ENCODE assay signal across 1 cellular context in the genomic region with DNA sequence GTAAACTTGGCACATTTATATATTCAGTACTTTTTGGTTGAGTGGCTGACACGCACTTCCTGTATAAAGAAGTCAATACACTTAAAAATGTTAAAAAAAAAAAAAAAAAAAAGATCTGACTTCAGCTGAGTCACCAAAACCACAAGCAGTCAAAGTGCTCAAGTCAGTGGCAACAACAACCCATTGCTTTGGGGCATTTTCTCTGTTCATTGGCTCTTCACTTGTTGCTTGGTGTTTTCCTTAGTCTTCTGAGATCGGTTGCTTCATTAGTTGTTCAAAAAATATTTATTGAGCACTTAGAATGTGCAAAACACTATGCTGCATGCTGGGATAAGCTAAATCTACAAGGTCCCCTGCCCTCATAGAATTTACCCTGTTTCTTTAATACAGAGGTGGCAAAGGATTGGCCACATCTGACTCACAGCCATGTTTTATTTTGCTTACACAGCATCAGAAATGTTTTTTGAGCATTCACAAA.
A peak's percentile ranks its signal among the peaks of the same experiment; 100 is the strongest.
TF ChIP-seq lines count a peak whose summit lies in the region.

No MANE protein-coding gene starts in this region.

TF ChIP-seq in K562, 482 proteins besides CTCF, POLR2A, EP300 and RAD21 (continued from another document and continues in another):
- no peak for TF ChIP-seq HCFC1 (IDR thresholded peaks at IDR 0.05; ENCODE audit: low read depth, low read length)
- TF ChIP-seq NCOA1 (IDR thresholded peaks at IDR 0.05; ENCODE audit: low read depth) = no peak
- no peak for TF ChIP-seq ATF4 (CRISPR knock-in tag; IDR thresholded peaks at IDR 0.05)
- no peak for TF ChIP-seq ZBTB49 (CRISPR knock-in tag; IDR thresholded peaks at IDR 0.05; ENCODE audit: borderline replicate concordance)
- TF ChIP-seq U2AF2 (optimal IDR thresholded peaks at IDR 0.05; ENCODE audit: low read depth, low read length) = no peak
- no peak for TF ChIP-seq XRCC3 (IDR thresholded peaks at IDR 0.05)
- TF ChIP-seq HNRNPUL1 (IDR thresholded peaks at IDR 0.05; ENCODE audit: low read length) = no peak
- TF ChIP-seq, protein P1, sequence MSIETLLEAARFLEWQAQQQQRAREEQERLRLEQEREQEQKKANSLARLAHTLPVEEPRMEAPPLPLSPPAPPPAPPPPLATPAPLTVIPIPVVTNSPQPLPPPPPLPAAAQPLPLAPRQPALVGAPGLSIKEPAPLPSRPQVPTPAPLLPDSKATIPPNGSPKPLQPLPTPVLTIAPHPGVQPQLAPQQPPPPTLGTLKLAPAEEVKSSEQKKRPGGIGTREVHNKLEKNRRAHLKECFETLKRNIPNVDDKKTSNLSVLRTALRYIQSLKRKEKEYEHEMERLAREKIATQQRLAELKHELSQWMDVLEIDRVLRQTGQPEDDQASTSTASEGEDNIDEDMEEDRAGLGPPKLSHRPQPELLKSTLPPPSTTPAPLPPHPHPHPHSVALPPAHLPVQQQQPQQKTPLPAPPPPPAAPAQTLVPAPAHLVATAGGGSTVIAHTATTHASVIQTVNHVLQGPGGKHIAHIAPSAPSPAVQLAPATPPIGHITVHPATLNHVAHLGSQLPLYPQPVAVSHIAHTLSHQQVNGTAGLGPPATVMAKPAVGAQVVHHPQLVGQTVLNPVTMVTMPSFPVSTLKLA (conservative IDR thresholded peaks at IDR 0.05) = 0 out of 4 replicates have a peak, but pooled peaks of 1 of the 2 experiments have one; percentile 38
- TF ChIP-seq GTF2E2 (tag; IDR thresholded peaks at IDR 0.05) = no peak
- peak in 1 of 2 experiments; percentile 68; a peak in 2 of 4 replicates for TF ChIP-seq RCOR1 (IDR thresholded peaks at IDR 0.05; ENCODE audit: borderline replicate concordance in 1 of 2, low read depth in 2 of 2, low read length in 2 of 2)
- no peak for TF ChIP-seq ZNF57 (CRISPR knock-in tag; IDR thresholded peaks at IDR 0.05)
- TF ChIP-seq COPS2 (conservative IDR thresholded peaks at IDR 0.05) = no peak
- TF ChIP-seq ZNF143 (CRISPR knock-in tag; IDR thresholded peaks at IDR 0.05) = no peak
- 0 out of 2 replicates have a peak, but pooled peaks have one; percentile 39 for TF ChIP-seq PML (IDR thresholded peaks at IDR 0.05; ENCODE audit: low read length)
- no peak for TF ChIP-seq NCOA2 (IDR thresholded peaks at IDR 0.05; ENCODE audit: partially characterized antibody in 2 of 2)
- peak; percentile 73 for TF ChIP-seq GABPA (tag; conservative IDR thresholded peaks at IDR 0.05; ENCODE audit: low read depth)
- TF ChIP-seq ARHGAP35 (IDR thresholded peaks at IDR 0.05; ENCODE audit: partially characterized antibody) = no peak
- TF ChIP-seq ARID1B (IDR thresholded peaks at IDR 0.05) = peak; percentile 79
- TF ChIP-seq, protein P2, sequence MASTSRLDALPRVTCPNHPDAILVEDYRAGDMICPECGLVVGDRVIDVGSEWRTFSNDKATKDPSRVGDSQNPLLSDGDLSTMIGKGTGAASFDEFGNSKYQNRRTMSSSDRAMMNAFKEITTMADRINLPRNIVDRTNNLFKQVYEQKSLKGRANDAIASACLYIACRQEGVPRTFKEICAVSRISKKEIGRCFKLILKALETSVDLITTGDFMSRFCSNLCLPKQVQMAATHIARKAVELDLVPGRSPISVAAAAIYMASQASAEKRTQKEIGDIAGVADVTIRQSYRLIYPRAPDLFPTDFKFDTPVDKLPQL (IDR thresholded peaks at IDR 0.05; ENCODE audit: extremely low read depth, insufficient read length) = no peak
- TF ChIP-seq, protein P3, sequence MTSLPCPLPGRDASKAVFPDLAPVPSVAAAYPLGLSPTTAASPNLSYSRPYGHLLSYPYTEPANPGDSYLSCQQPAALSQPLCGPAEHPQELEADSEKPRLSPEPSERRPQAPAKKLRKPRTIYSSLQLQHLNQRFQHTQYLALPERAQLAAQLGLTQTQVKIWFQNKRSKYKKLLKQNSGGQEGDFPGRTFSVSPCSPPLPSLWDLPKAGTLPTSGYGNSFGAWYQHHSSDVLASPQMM (CRISPR knock-in tag; IDR thresholded peaks at IDR 0.05) = no peak
- TF ChIP-seq JUN (IDR thresholded peaks at IDR 0.05; ENCODE audit: borderline replicate concordance, low read depth, low read length) = peak; percentile 63
- no peak for TF ChIP-seq JUN (CRISPR knock-in tag; IDR thresholded peaks at IDR 0.05; ENCODE audit: borderline replicate concordance)
- no peak for TF ChIP-seq PHF21A (IDR thresholded peaks at IDR 0.05; ENCODE audit: borderline replicate concordance, low read depth)
- no peak for TF ChIP-seq SREBF2 (CRISPR knock-in tag; IDR thresholded peaks at IDR 0.05)
- TF ChIP-seq ARNT (IDR thresholded peaks at IDR 0.05) = 0 out of 4 replicates have a peak, but pooled peaks of 1 of the 2 experiments have one; percentile 23
- no peak for TF ChIP-seq MED1 (CRISPR knock-in tag; IDR thresholded peaks at IDR 0.05; ENCODE audit: borderline replicate concordance)
- no peak for TF ChIP-seq BRF2 (IDR thresholded peaks at IDR 0.05; ENCODE audit: borderline replicate concordance, insufficient read depth, insufficient read length)
- no peak for TF ChIP-seq HLTF (IDR thresholded peaks at IDR 0.05)
- no peak for TF ChIP-seq ZC3H4 (CRISPR knock-in tag; IDR thresholded peaks at IDR 0.05; ENCODE audit: borderline replicate concordance)
- no peak for TF ChIP-seq KLF6 (CRISPR knock-in tag; IDR thresholded peaks at IDR 0.05; ENCODE audit: borderline replicate concordance)
- no peak for TF ChIP-seq ZC3H8 (IDR thresholded peaks at IDR 0.05)
- TF ChIP-seq ZNF551 (CRISPR knock-in tag; IDR thresholded peaks at IDR 0.05) = no peak
- TF ChIP-seq ID3 (CRISPR knock-in tag; IDR thresholded peaks at IDR 0.05) = no peak
- TF ChIP-seq ID3 (tag; IDR thresholded peaks at IDR 0.05) = no peak
- TF ChIP-seq CBFB (CRISPR knock-in tag; IDR thresholded peaks at IDR 0.05) = no peak
- no peak for TF ChIP-seq POU5F1 (IDR thresholded peaks at IDR 0.05; ENCODE audit: borderline replicate concordance, low read depth, low read length, partially characterized antibody)
- TF ChIP-seq, protein P4, sequence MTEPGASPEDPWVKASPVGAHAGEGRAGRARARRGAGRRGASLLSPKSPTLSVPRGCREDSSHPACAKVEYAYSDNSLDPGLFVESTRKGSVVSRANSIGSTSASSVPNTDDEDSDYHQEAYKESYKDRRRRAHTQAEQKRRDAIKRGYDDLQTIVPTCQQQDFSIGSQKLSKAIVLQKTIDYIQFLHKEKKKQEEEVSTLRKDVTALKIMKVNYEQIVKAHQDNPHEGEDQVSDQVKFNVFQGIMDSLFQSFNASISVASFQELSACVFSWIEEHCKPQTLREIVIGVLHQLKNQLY (CRISPR knock-in tag; conservative IDR thresholded peaks at IDR 0.05) = no peak
- TF ChIP-seq ZNF224 (CRISPR knock-in tag; IDR thresholded peaks at IDR 0.05) = no peak
- TF ChIP-seq ETV6 (IDR thresholded peaks at IDR 0.05; ENCODE audit: borderline replicate concordance in 1 of 2, low read depth in 2 of 2, low read length in 1 of 2) = no peak
- no peak for TF ChIP-seq ETV6 (CRISPR knock-in tag; IDR thresholded peaks at IDR 0.05; ENCODE audit: borderline replicate concordance)
- TF ChIP-seq, protein P5, sequence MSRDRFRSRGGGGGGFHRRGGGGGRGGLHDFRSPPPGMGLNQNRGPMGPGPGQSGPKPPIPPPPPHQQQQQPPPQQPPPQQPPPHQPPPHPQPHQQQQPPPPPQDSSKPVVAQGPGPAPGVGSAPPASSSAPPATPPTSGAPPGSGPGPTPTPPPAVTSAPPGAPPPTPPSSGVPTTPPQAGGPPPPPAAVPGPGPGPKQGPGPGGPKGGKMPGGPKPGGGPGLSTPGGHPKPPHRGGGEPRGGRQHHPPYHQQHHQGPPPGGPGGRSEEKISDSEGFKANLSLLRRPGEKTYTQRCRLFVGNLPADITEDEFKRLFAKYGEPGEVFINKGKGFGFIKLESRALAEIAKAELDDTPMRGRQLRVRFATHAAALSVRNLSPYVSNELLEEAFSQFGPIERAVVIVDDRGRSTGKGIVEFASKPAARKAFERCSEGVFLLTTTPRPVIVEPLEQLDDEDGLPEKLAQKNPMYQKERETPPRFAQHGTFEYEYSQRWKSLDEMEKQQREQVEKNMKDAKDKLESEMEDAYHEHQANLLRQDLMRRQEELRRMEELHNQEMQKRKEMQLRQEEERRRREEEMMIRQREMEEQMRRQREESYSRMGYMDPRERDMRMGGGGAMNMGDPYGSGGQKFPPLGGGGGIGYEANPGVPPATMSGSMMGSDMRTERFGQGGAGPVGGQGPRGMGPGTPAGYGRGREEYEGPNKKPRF (IDR thresholded peaks at IDR 0.05; ENCODE audit: low read depth, low read length) = no peak
- no peak for TF ChIP-seq CCAR2 (IDR thresholded peaks at IDR 0.05; ENCODE audit: low read depth, low read length)
- no peak for TF ChIP-seq NEUROD1 (IDR thresholded peaks at IDR 0.05; ENCODE audit: borderline replicate concordance, low read depth, low read length, partially characterized antibody)
- TF ChIP-seq SMAD3 (CRISPR knock-in tag; conservative IDR thresholded peaks at IDR 0.05) = no peak
- no peak for TF ChIP-seq TCF3 (CRISPR knock-in tag; IDR thresholded peaks at IDR 0.05)
- no peak for TF ChIP-seq ILK (tag; IDR thresholded peaks at IDR 0.05; ENCODE audit: borderline replicate concordance, low read depth)
- peak; percentile 26; the same call in 1 of the 2 replicates for TF ChIP-seq HDAC2 (IDR thresholded peaks at IDR 0.05)
- peak; percentile 30 for TF ChIP-seq MEIS2 (IDR thresholded peaks at IDR 0.05; ENCODE audit: partially characterized antibody)
- TF ChIP-seq ZNF766 (CRISPR knock-in tag; conservative IDR thresholded peaks at IDR 0.05) = 0 out of 2 replicates have a peak, but pooled peaks have one; percentile 36
- TF ChIP-seq SREBF1 (IDR thresholded peaks at IDR 0.05; ENCODE audit: borderline replicate concordance, low read depth, low read length) = no peak
- TF ChIP-seq RAD51 (IDR thresholded peaks at IDR 0.05; ENCODE audit: borderline replicate concordance, low read depth) = no peak
- TF ChIP-seq KAT8 (IDR thresholded peaks at IDR 0.05; ENCODE audit: low read depth) = no peak
- no peak for TF ChIP-seq GABPB2 (CRISPR knock-in tag; conservative IDR thresholded peaks at IDR 0.05)
- no peak for TF ChIP-seq ZNF197 (CRISPR knock-in tag; IDR thresholded peaks at IDR 0.05; ENCODE audit: low read depth)
- peak; percentile 88 for TF ChIP-seq MAFK (IDR thresholded peaks at IDR 0.05; ENCODE audit: low read length)
- 0 out of 2 replicates have a peak, but pooled peaks have one; percentile 12 for TF ChIP-seq DDX20 (tag; IDR thresholded peaks at IDR 0.05; ENCODE audit: low read depth)
- TF ChIP-seq ZNF232 (CRISPR knock-in tag; IDR thresholded peaks at IDR 0.05) = no peak
- TF ChIP-seq IRF1 (CRISPR knock-in tag; IDR thresholded peaks at IDR 0.05; ENCODE audit: borderline replicate concordance) = no peak
- TF ChIP-seq NFRKB (IDR thresholded peaks at IDR 0.05; ENCODE audit: low read depth) = no peak
- TF ChIP-seq BCOR (IDR thresholded peaks at IDR 0.05) = no peak
- no peak for TF ChIP-seq BCL6 (CRISPR knock-in tag; IDR thresholded peaks at IDR 0.05)
- no peak for TF ChIP-seq HEY1 (CRISPR knock-in tag; IDR thresholded peaks at IDR 0.05; ENCODE audit: borderline replicate concordance)
- TF ChIP-seq RBM39 (optimal IDR thresholded peaks at IDR 0.05; ENCODE audit: low read depth, low read length) = no peak
- TF ChIP-seq MECOM (CRISPR knock-in tag; IDR thresholded peaks at IDR 0.05) = no peak
- TF ChIP-seq SMARCE1 (IDR thresholded peaks at IDR 0.05) = peak; percentile 86
- TF ChIP-seq MTA3 (IDR thresholded peaks at IDR 0.05; ENCODE audit: borderline replicate concordance) = no peak
- TF ChIP-seq ZBTB1 (CRISPR knock-in tag; IDR thresholded peaks at IDR 0.05; ENCODE audit: borderline replicate concordance, low read depth) = no peak
- TF ChIP-seq SRSF1 (IDR thresholded peaks at IDR 0.05; ENCODE audit: low read depth, low read length) = no peak
- no peak for TF ChIP-seq PRPF4 (IDR thresholded peaks at IDR 0.05; ENCODE audit: insufficient read depth, low read depth, low read length, poor library complexity, severe bottlenecking)
- no peak for TF ChIP-seq HMG20A (CRISPR knock-in tag; conservative IDR thresholded peaks at IDR 0.05)
- TF ChIP-seq CHD1 (IDR thresholded peaks at IDR 0.05; ENCODE audit: low read length) = no peak
